ENCODE assay signal across 30 cellular contexts in the genomic region with DNA sequence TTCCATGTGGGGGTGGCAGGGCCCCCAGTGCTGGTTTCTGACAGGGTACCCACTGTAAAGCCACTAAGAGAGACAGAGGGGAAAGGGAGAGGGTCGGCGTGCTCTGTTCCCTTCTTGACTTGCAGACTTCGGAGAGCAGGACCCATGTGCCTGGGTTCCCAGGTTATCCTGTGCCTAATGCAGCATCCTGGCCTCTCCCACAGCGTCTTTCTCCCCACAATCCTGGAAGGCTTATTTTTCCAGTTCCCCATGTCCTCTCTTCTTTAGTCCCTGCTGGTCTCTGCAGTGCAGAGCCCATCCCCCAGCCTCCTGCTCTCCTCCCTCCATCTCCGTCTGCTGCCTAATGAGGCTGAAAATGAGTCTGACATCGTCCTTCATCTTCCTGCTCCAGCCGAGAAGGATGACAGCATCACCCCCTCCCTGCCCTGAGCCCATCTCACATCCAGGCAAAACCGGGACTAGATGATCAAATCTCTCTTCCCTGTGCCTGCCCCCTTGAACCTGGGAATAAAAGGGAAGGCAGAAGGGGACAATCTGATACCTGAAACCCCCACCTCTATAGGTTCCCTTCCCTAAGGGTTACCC. TPM values are rescaled to one million over a fixed set of nuclear protein-coding genes. Genes with fewer than 3 reads are reported as not detected.
DNase-seq lines count a peak whose midpoint lies in the region; ATAC-seq and TF ChIP-seq lines count a peak whose summit lies in the region.
"Had no signal": no experiment of that assay in that cellular context is flagged by ENCODE, and none has a peak within 500 bp of the region (broad histone marks: within the 10 kb centered on the region; RNA-seq: fewer than 3 reads in every experiment).

No MANE protein-coding gene starts in this region.

- H3K9me3 Mint-ChIP-seq in neural crest cell (no peaks in the 10 kb centered on the region), HFFc6 (no peaks in the 10 kb centered on the region)
- H3K9me3 Mint-ChIP-seq: activated naive CD4-positive, alpha-beta T cell treated with anti-CD3 and anti-CD28 coated beads, Interleukin-2, amount 10 ng/mL, durations not matched to agents 7 days and 5 days; CD8-positive, alpha-beta memory T cell; memory B cell; nephron had no signal

- H3K4me1 Mint-ChIP-seq in neural crest cell (peaks cover 10% of the 10 kb centered on the region), HFFc6 (ENCODE audit: low read depth) (peaks cover 6% of the 10 kb centered on the region; the same call in 1 of the 2 replicates)
- H3K4me1 Mint-ChIP-seq: activated naive CD4-positive, alpha-beta T cell treated with anti-CD3 and anti-CD28 coated beads, Interleukin-2, amount 10 ng/mL, durations not matched to agents 7 days and 5 days; CD8-positive, alpha-beta memory T cell had no signal

- H3K36me3 Mint-ChIP-seq in neural crest cell (ENCODE audit: low read depth), result no peaks in the 10 kb centered on the region
- peaks cover 18% of the 10 kb centered on the region for H3K36me3 Mint-ChIP-seq in HFFc6 (ENCODE audit: low read depth)

- DNase-seq in Caki2 (ENCODE audit: low read depth) (peak; percentile 61), NCI-H2171 (lab: John Stamatoyannopoulos, UW) (peak; percentile 68), cerebellar cortex (ENCODE audit: low spot score) (peak; percentile 59), neural crest cell (ENCODE audit: low read depth, low spot score) (no peak), NCI-H526 treated with DMSO at 0.1 percent for 48 hours (lab: John Stamatoyannopoulos, UW) (no peak), HFFc6 (no peak)
- DNase-seq: activated CD4-positive, alpha-beta T cell treated with anti-CD3 and anti-CD28 coated beads for 1 hour; activated CD8-positive, alpha-beta T cell treated with anti-CD3 and anti-CD28 coated beads, Interleukin-2, amount 10 ng/mL, durations not matched to agents 7 days and 5 days; activated naive CD4-positive, alpha-beta T cell treated with anti-CD3 and anti-CD28 coated beads, Interleukin-2, amount 10 ng/mL, durations not matched to agents 7 days and 5 days; adrenal gland; CD8-positive, alpha-beta memory T cell; colonic mucosa; DMS153; effector memory CD4-positive, alpha-beta T cell; H7; left lung; MG63; NCI-H1105 treated with DMSO at 0.1 percent for 48 hours; NCI-H524; PC-3; small intestine; stimulated activated naive CD4-positive, alpha-beta T cell; T-helper 17 cell had no signal

- peaks cover 30% of the 10 kb centered on the region for H3K27me3 Mint-ChIP-seq in neural crest cell (ENCODE audit: low read depth)
- H3K27me3 Mint-ChIP-seq in HFFc6 (ENCODE audit: insufficient read depth), result peaks cover 9% of the 10 kb centered on the region

- peak overlapping the region; percentile 59 for H3K27ac Mint-ChIP-seq in neural crest cell (ENCODE audit: unreplicated experiment)
- H3K27ac Mint-ChIP-seq in HFFc6, result no peak overlapping the region
- H3K27ac Mint-ChIP-seq: activated CD8-positive, alpha-beta T cell treated with anti-CD3 and anti-CD28 coated beads, Interleukin-2, amount 10 ng/mL, durations not matched to agents 7 days and 5 days; activated naive CD4-positive, alpha-beta T cell treated with anti-CD3 and anti-CD28 coated beads, Interleukin-2, amount 10 ng/mL, durations not matched to agents 7 days and 5 days; memory B cell; nephron; T-helper 17 cell had no signal

- ATAC-seq in GM18867 (IDR thresholded peaks at IDR 0.05; ENCODE audit: unreplicated experiment), result no peak
- ATAC-seq: activated CD8-positive, alpha-beta T cell treated with anti-CD3 and anti-CD28 coated beads, Interleukin-2, amount 10 ng/mL, durations not matched to agents 7 days and 5 days; left lung; pancreas; PC-3; SK-N-SH treated with all-trans-retinoic acid at 6 μM for 48 hours; T-helper 17 cell had no signal

- H3K4me3 Mint-ChIP-seq in neural crest cell, result no peak overlapping the region
- H3K4me3 Mint-ChIP-seq in HFFc6, result no peak overlapping the region
- H3K4me3 Mint-ChIP-seq: activated CD8-positive, alpha-beta T cell treated with anti-CD3 and anti-CD28 coated beads, Interleukin-2, amount 10 ng/mL, durations not matched to agents 7 days and 5 days; activated naive CD4-positive, alpha-beta T cell treated with anti-CD3 and anti-CD28 coated beads, Interleukin-2, amount 10 ng/mL, durations not matched to agents 7 days and 5 days; CD8-positive, alpha-beta memory T cell; memory B cell; nephron; T-helper 17 cell had no signal

- TF ChIP-seq CTCF in neural crest cell (conservative IDR thresholded peaks at IDR 0.05) (no peak), HFFc6 (IDR thresholded peaks at IDR 0.05) (no peak)

- in situ Hi-C loops in Caki2 (cut with HindIII; ENCODE audit: low pct_unique_long_range_greater_than_20kb, low sequenced_read_pairs), result no loop called here

RNA-seq across cellular contexts. Expression of a gene that starts 15.1 kb away (rescaled TPM):
- 25.9 and 27.4 TPM in 2 replicates for total RNA-seq in Caki2 (2014; rRNA removed; shearing (Covaris generic); ENCODE audit: low replicate concordance)
- total RNA-seq in neural crest cell, result 32.0 and 34.0 TPM in 2 replicates
- total RNA-seq in HFFc6 (2021; fragmentation: NEBNext Ultra II Directional; extraction: Animal tissue kit (Norgen Biotek cat#: 25700)), result 10 to 100 TPM; 77.3 to 99.3 (median 87.2) TPM

RNA-seq across cellular contexts. Expression of a gene that starts 36.3 kb away (rescaled TPM):
- 313 and 355 TPM in 2 replicates for total RNA-seq in Caki2 (2014; rRNA removed; shearing (Covaris generic); ENCODE audit: low replicate concordance)
- 596 and 603 TPM in 2 replicates for total RNA-seq in neural crest cell
- 100 to 1,000 TPM; 257 to 366 (median 308) TPM for total RNA-seq in HFFc6 (2021; fragmentation: NEBNext Ultra II Directional; extraction: Animal tissue kit (Norgen Biotek cat#: 25700))

RNA-seq across cellular contexts. Expression of a gene that starts 39.6 kb away (rescaled TPM):
- total RNA-seq in Caki2 (2014; rRNA removed; shearing (Covaris generic); ENCODE audit: low replicate concordance), result not detected in 2 replicates
- total RNA-seq in neural crest cell, result 0.61 TPM in 1 of 2 replicates, not detected in the other
- total RNA-seq in HFFc6 (2021; fragmentation: NEBNext Ultra II Directional; extraction: Animal tissue kit (Norgen Biotek cat#: 25700)), result not detected
- total RNA-seq: activated CD8-positive, alpha-beta T cell treated with anti-CD3 and anti-CD28 coated beads, Interleukin-2, amount 10 ng/mL, durations not matched to agents 7 days and 5 days; adrenal gland; CD8-positive, alpha-beta memory T cell; colonic mucosa; GM12878; H7; left lung; pancreas; PC-3; suprapubic skin; T-helper 17 cell had no signal

Comparison
In these comparisons a context has a peak if more than half of its experiments do, and no peak if none do; other contexts are left out.
1. DNase-seq: peak in Caki2 (single experiment), NCI-H2171 (single experiment) and cerebellar cortex (single experiment); none in neural crest cell (single experiment), NCI-H526 treated with DMSO at 0.1 percent for 48 hours (single experiment) and HFFc6 (single experiment).